In genomic region chrX:68829594-68830485, GRCh38 we compare ENCODE assay signal across 1 cellular context.
TF ChIP-seq lines count a peak whose summit lies in the region.

No MANE protein-coding gene starts in this region.

TF ChIP-seq in SK-N-SH, 30 proteins besides CTCF, POLR2A, EP300 and RAD21:
- TF ChIP-seq PBX3 (IDR thresholded peaks at IDR 0.05) (no peak), GABPA (IDR thresholded peaks at IDR 0.05; ENCODE audit: low read depth) (no peak), FOXM1 (IDR thresholded peaks at IDR 0.05; ENCODE audit: low read depth) (no peak), YY1 (IDR thresholded peaks at IDR 0.05; ENCODE audit: low read depth) (no peak), EZH2phosphoT487 (IDR thresholded peaks at IDR 0.05; ENCODE audit: borderline replicate concordance, low read depth) (no peak), TAF1 (IDR thresholded peaks at IDR 0.05; ENCODE audit: borderline replicate concordance, low read depth, low read length) (no peak), SIN3A (IDR thresholded peaks at IDR 0.05; ENCODE audit: borderline replicate concordance, low read depth, low read length) (no peak), MEF2A (IDR thresholded peaks at IDR 0.05; ENCODE audit: borderline replicate concordance, low read depth) (no peak), MAX (IDR thresholded peaks at IDR 0.05; ENCODE audit: low read depth) (no peak), FOSL2 (IDR thresholded peaks at IDR 0.05; ENCODE audit: borderline replicate concordance, low read depth) (no peak), RFX5 (IDR thresholded peaks at IDR 0.05; ENCODE audit: low read length) (no peak), REST (IDR thresholded peaks at IDR 0.05; ENCODE audit: low read depth, low read length) (no peak), RXRA (IDR thresholded peaks at IDR 0.05; ENCODE audit: borderline replicate concordance, low read depth) (no peak)
TF ChIP-seq in SK-N-SH: peak in this region for 0.
